Comparison of ENCODE assay signal across 12 cellular contexts in the genomic region with DNA sequence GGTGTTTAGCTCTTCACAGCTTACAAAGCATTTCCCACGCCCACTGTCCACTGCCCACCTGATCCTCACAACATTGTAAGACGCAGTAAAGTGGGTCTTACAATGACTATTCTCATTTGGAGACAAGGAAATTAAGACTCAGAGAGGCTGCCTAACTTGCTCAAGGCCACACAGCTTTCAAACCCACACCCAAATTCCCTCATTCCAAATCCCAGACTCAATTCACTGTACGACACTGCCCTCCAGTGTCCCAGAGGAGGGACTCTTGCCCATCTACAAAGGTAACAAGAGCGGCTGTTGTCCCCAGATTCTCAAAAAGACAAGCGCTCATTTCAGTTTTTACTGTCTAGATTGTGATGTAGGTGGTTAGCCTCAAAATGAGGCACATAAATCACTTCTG.
DNase-seq lines count a peak whose midpoint lies in the region; ATAC-seq and TF ChIP-seq lines count a peak whose summit lies in the region.
"Had no signal": no experiment of that assay in that cellular context is flagged by ENCODE, and none has a peak within 500 bp of the region (broad histone marks: within the 10 kb centered on the region; RNA-seq: fewer than 3 reads in every experiment).

No MANE protein-coding gene starts in this region.

- no peaks in the 10 kb centered on the region for H3K36me3 Mint-ChIP-seq in type B pancreatic cell
- no peaks in the 10 kb centered on the region for H3K36me3 Mint-ChIP-seq in activated T-helper 17 cell treated with anti-CD3 and anti-CD28 coated beads, Interleukin-2, amount 50 U/mL, for 72 hours (ENCODE audit: low read depth)
- H3K36me3 Mint-ChIP-seq: activated naive CD8-positive, alpha-beta T cell treated with anti-CD3 and anti-CD28 coated beads, Interleukin-2, amount 10 ng/mL, durations not matched to agents 7 days and 5 days; CD8-positive, alpha-beta T cell had no signal

- peaks cover 6% of the 10 kb centered on the region for H3K4me1 Mint-ChIP-seq in type B pancreatic cell (ENCODE audit: unreplicated experiment)
- no peaks in the 10 kb centered on the region for H3K4me1 Mint-ChIP-seq in activated T-helper 17 cell treated with anti-CD3 and anti-CD28 coated beads, Interleukin-2, amount 50 U/mL, for 72 hours
- H3K4me1 Mint-ChIP-seq: activated naive CD8-positive, alpha-beta T cell treated with anti-CD3 and anti-CD28 coated beads, Interleukin-2, amount 10 ng/mL, durations not matched to agents 7 days and 5 days had no signal

- no peaks in the 10 kb centered on the region for H3K27me3 Mint-ChIP-seq in type B pancreatic cell
- no peaks in the 10 kb centered on the region for H3K27me3 Mint-ChIP-seq in activated T-helper 17 cell treated with anti-CD3 and anti-CD28 coated beads, Interleukin-2, amount 50 U/mL, for 72 hours
- H3K27me3 Mint-ChIP-seq: activated naive CD8-positive, alpha-beta T cell treated with anti-CD3 and anti-CD28 coated beads, Interleukin-2, amount 10 ng/mL, durations not matched to agents 7 days and 5 days had no signal

- ATAC-seq in esophagus mucosa (peak; percentile 39), GM21737 (IDR thresholded peaks at IDR 0.05; ENCODE audit: unreplicated experiment) (no peak)
- no peak for ATAC-seq in activated T-helper 17 cell treated with anti-CD3 and anti-CD28 coated beads, Interleukin-2, amount 50 U/mL, for 72 hours (replicated peaks)
- ATAC-seq: CD8-positive, alpha-beta T cell; heart right ventricle had no signal

- H3K9me3 Mint-ChIP-seq in type B pancreatic cell: peaks cover 10% of the 10 kb centered on the region
- H3K9me3 Mint-ChIP-seq in activated T-helper 17 cell treated with anti-CD3 and anti-CD28 coated beads, Interleukin-2, amount 50 U/mL, for 72 hours: peaks cover 8% of the 10 kb centered on the region
- H3K9me3 Mint-ChIP-seq: activated naive CD8-positive, alpha-beta T cell treated with anti-CD3 and anti-CD28 coated beads, Interleukin-2, amount 10 ng/mL, durations not matched to agents 7 days and 5 days; CD8-positive, alpha-beta T cell had no signal

- peak; percentile 54 for TF ChIP-seq CTCF in type B pancreatic cell (conservative IDR thresholded peaks at IDR 0.05)

- H3K4me3 Mint-ChIP-seq in type B pancreatic cell: no peak overlapping the region
- no peak overlapping the region for H3K4me3 Mint-ChIP-seq in activated T-helper 17 cell treated with anti-CD3 and anti-CD28 coated beads, Interleukin-2, amount 50 U/mL, for 72 hours
- H3K4me3 Mint-ChIP-seq: activated naive CD8-positive, alpha-beta T cell treated with anti-CD3 and anti-CD28 coated beads, Interleukin-2, amount 10 ng/mL, durations not matched to agents 7 days and 5 days; CD8-positive, alpha-beta T cell had no signal

- H3K27ac Mint-ChIP-seq in type B pancreatic cell: peak overlapping the region; percentile 23
- H3K27ac Mint-ChIP-seq in activated T-helper 17 cell treated with anti-CD3 and anti-CD28 coated beads, Interleukin-2, amount 50 U/mL, for 72 hours: no peak overlapping the region
- H3K27ac Mint-ChIP-seq: activated naive CD8-positive, alpha-beta T cell treated with anti-CD3 and anti-CD28 coated beads, Interleukin-2, amount 10 ng/mL, durations not matched to agents 7 days and 5 days; CD8-positive, alpha-beta T cell had no signal

- DNase-seq in SIG-M5 treated with dmso at 0.1 percent for 504 hours (lab: John Stamatoyannopoulos, UW; ENCODE audit: unreplicated experiment) (peak; percentile 7), SIG-M5 (lab: John Stamatoyannopoulos, UW) (no peak), NOMO-1 (lab: John Stamatoyannopoulos, UW; ENCODE audit: unreplicated experiment in 2 of 2) (peak; percentile 36 to 37), type B pancreatic cell (ENCODE audit: extremely low spot score, unreplicated experiment) (no peak)
- DNase-seq in activated effector memory CD4-positive, alpha-beta T cell treated with anti-CD3 and anti-CD28 coated beads, Interleukin-2, amount 50 U/mL, for 16 hours: no peak
- DNase-seq: activated naive CD8-positive, alpha-beta T cell treated with anti-CD3 and anti-CD28 coated beads, Interleukin-2, amount 10 ng/mL, durations not matched to agents 7 days and 5 days; CD8-positive, alpha-beta T cell; heart right ventricle; NCI-H2107 had no signal

Comparison
In these comparisons a context has a peak if more than half of its experiments do, and no peak if none do; other contexts are left out.
1. DNase-seq: peak in SIG-M5 treated with dmso at 0.1 percent for 504 hours (single experiment) and NOMO-1 (2 of 2); none in SIG-M5 (single experiment), type B pancreatic cell (single experiment) and activated effector memory CD4-positive, alpha-beta T cell treated with anti-CD3 and anti-CD28 coated beads, Interleukin-2, amount 50 U/mL, for 16 hours (single experiment).